Comparison of ENCODE assay signal across 10 cellular contexts in genomic region chr20:8130840-8131526, GRCh38. TPM values are rescaled to one million over a fixed set of nuclear protein-coding genes. Genes with fewer than 3 reads are reported as not detected.
DNase-seq lines count a peak whose midpoint lies in the region; ATAC-seq, FAIRE-seq and TF ChIP-seq lines count a peak whose summit lies in the region.
"Had no signal": no experiment of that assay in that cellular context is flagged by ENCODE, and none has a peak within 500 bp of the region (broad histone marks: within the 10 kb centered on the region; RNA-seq: fewer than 3 reads in every experiment).

No MANE protein-coding gene starts in this region.

- H3K79me2 ChIP-seq in H1 (ENCODE audit: control insufficient read depth in 1 of 2, insufficient read depth in 2 of 2, low read length in 2 of 2): no peaks in the 10 kb centered on the region; a peak in 1 of 4 replicates

- H2AFZ ChIP-seq in IMR-90 (replicated peaks; ENCODE audit: low read length, poor library complexity) (no peak overlapping the region), H1 (ENCODE audit: low read length) (no peak overlapping the region)

- H4K8ac ChIP-seq in IMR-90 (ENCODE audit: low read depth in 2 of 2, low read length in 2 of 2) (no peak overlapping the region), H1 (ENCODE audit: extremely low read depth, insufficient read depth, low read length) (no peak overlapping the region)

- TF ChIP-seq CTCF in AG10803 (conservative IDR thresholded peaks at IDR 0.05; ENCODE audit: low read length): no peak
- no peak for TF ChIP-seq CTCF in IMR-90 (conservative IDR thresholded peaks at IDR 0.05; ENCODE audit: low read depth, low read length)
- no peak for TF ChIP-seq CTCF in H1 (IDR thresholded peaks at IDR 0.05; ENCODE audit: control extremely low read depth in 1 of 3, insufficient read depth in 1 of 3, low read depth in 1 of 3, low read length in 3 of 3)
- no peak for TF ChIP-seq CTCF in ovary (IDR thresholded peaks at IDR 0.05)
- no peak for TF ChIP-seq CTCF in body of pancreas (IDR thresholded peaks at IDR 0.05)

- no peak overlapping the region for H2BK12ac ChIP-seq in H1 (ENCODE audit: low read depth, low read length)

- H2AK9ac ChIP-seq in IMR-90 (replicated peaks; ENCODE audit: low read depth, low read length, poor library complexity): no peak overlapping the region

- no peak overlapping the region for H4K5ac ChIP-seq in IMR-90 (ENCODE audit: low read depth, low read length)
- no peak overlapping the region for H4K5ac ChIP-seq in H1 (ENCODE audit: insufficient read length, low read depth, low read length)

- no peaks in the 10 kb centered on the region; the same call in 1 of the 2 replicates for H4K20me1 ChIP-seq in IMR-90 (ENCODE audit: insufficient read depth, low read length)
- H4K20me1 ChIP-seq in H1 (replicated peaks in 1 of 2; ENCODE audit: control insufficient read depth in 1 of 2, insufficient read depth in 2 of 2, low read length in 2 of 2): peaks cover 0 to 1% of the 10 kb centered on the region in 2 experiments

- H3K23ac ChIP-seq in IMR-90 (ENCODE audit: low read depth, low read length) (no peak overlapping the region), H1 (ENCODE audit: insufficient read length) (no peak overlapping the region)

- H3K4me3 ChIP-seq in AG10803 (ENCODE audit: low read length) (peak overlapping the region; percentile 66), IMR-90 (ENCODE audit: insufficient read depth, low read depth, low read length) (peak overlapping the region; percentile 49), H1 (ENCODE audit: extremely low read depth in 1 of 4, insufficient read depth in 2 of 4, low read depth in 3 of 4, low read length in 4 of 4) (peak overlapping the region; percentile 24 to 65 (median 50); a peak in 5 of 8 replicates), ovary (peak overlapping the region; percentile 55), body of pancreas (no peak overlapping the region)
- H3K4me3 ChIP-seq: lung had no signal

- no peak overlapping the region for H2BK5ac ChIP-seq in IMR-90 (ENCODE audit: low read depth, low read length, poor library complexity, severe bottlenecking)
- H2BK5ac ChIP-seq in H1 (ENCODE audit: low read depth, low read length): no peak overlapping the region

- H3K56ac ChIP-seq in IMR-90 (ENCODE audit: extremely low read depth, insufficient read depth, low read length) (no peak overlapping the region), H1 (replicated peaks; ENCODE audit: insufficient read length, low read depth, low read length) (no peak overlapping the region)

- no peak for TF ChIP-seq POLR2A in IMR-90 (IDR thresholded peaks at IDR 0.05; ENCODE audit: low read depth, low read length)
- no peak for TF ChIP-seq POLR2A in H1 (IDR thresholded peaks at IDR 0.05; ENCODE audit: control extremely low read depth in 1 of 2, low read depth in 2 of 2, low read length in 2 of 2)
- TF ChIP-seq POLR2A in ovary (IDR thresholded peaks at IDR 0.05): no peak
- TF ChIP-seq POLR2A in body of pancreas (IDR thresholded peaks at IDR 0.05): no peak

- dilution Hi-C loops in IMR-90 (cut with HindIII; ENCODE audit: low sequenced_read_pairs, unreplicated experiment): no loop called here

- H3K36me3 ChIP-seq in IMR-90 (ENCODE audit: control insufficient read depth, insufficient read depth, low read length): no peaks in the 10 kb centered on the region
- H3K36me3 ChIP-seq in H1 (ENCODE audit: control insufficient read depth in 2 of 4, insufficient read depth in 4 of 4, low read length in 3 of 4): no peaks in the 10 kb centered on the region
- H3K36me3 ChIP-seq in ovary: no peaks in the 10 kb centered on the region
- no peaks in the 10 kb centered on the region for H3K36me3 ChIP-seq in body of pancreas (replicated peaks in 1 of 2; ENCODE audit: insufficient read depth in 1 of 2, low read depth in 2 of 2)

- 100% methylated on average over 1 of the region's 8 CpGs; no CpG with 5 or more reads in 1 of the 2 experiments for WGBS in IMR-90 (ENCODE audit: extremely low coverage in 2 of 2, insufficient read length in 1 of 2), 2 experiments
- 74% methylated on average over 8 of the region's 8 CpGs; no CpG with 5 or more reads in 1 of the 2 experiments for WGBS in H1 (ENCODE audit: extremely low coverage in 1 of 2, insufficient coverage in 1 of 2, insufficient read length in 1 of 2, insufficient replicate concordance in 2 of 2, low coverage in 1 of 2, low lambda C conversion rate in 2 of 2, missing lambda C conversion rate in 1 of 2), 2 experiments
- 67 to 73% (median 72%) methylated on average over 8 of the region's 8 CpGs for WGBS in ovary, 3 donors
- 79 to 82% methylated on average over 8 of the region's 8 CpGs for WGBS in body of pancreas, 2 donors

- H3K14ac ChIP-seq in IMR-90 (replicated peaks; ENCODE audit: low read depth, low read length) (no peak overlapping the region), H1 (ENCODE audit: insufficient read length) (no peak overlapping the region)

- peak overlapping the region; percentile 78; the same call in 1 of the 2 replicates for H2BK120ac ChIP-seq in IMR-90 (ENCODE audit: low read depth, low read length)
- no peak overlapping the region for H2BK120ac ChIP-seq in H1 (replicated peaks; ENCODE audit: low read depth, low read length)

- BruUV-seq in IMR-90 (replicated peaks; lab: Mats Ljungman, UMichigan): no TSS peak

- in situ Hi-C loops in IMR-90 (cut with MboI; ENCODE audit: low sequenced_read_pairs): no loop called here

- H3K9ac ChIP-seq in IMR-90 (ENCODE audit: low read depth, low read length) (no peak overlapping the region), H1 (replicated peaks in 1 of 4; ENCODE audit: extremely low read depth in 1 of 4, low read depth in 3 of 4, low read length in 3 of 4) (no peak overlapping the region)

- TF ChIP-seq EP300 in H1 (IDR thresholded peaks at IDR 0.05; ENCODE audit: borderline replicate concordance in 1 of 2, low read depth in 2 of 2, low read length in 2 of 2) (no peak), ovary (IDR thresholded peaks at IDR 0.05) (no peak)

- no peaks in the 10 kb centered on the region; the same call in 1 of the 2 replicates for H3K9me1 ChIP-seq in IMR-90 (ENCODE audit: insufficient read depth, low read length)

- no peak for FAIRE-seq in H1 (lab: Jason Lieb, UNC)
- FAIRE-seq in RCC 7860 (lab: Jason Lieb, UNC): no peak

- TF ChIP-seq RAD21 in IMR-90 (IDR thresholded peaks at IDR 0.05; ENCODE audit: low read length): no peak
- TF ChIP-seq RAD21 in H1 (IDR thresholded peaks at IDR 0.05 in 1 of 2, conservative IDR thresholded peaks at IDR 0.05 in 1 of 2; ENCODE audit: low read depth in 2 of 2, low read length in 2 of 2): no peak

- H2BK15ac ChIP-seq in IMR-90 (ENCODE audit: low read depth, low read length): peak overlapping the region; percentile 49; the same call in 1 of the 3 replicates
- no peak overlapping the region for H2BK15ac ChIP-seq in H1 (ENCODE audit: low read length)

- CTCF ChIA-PET in IMR-90 (lab: Yijun Ruan, JAX): interaction anchor here (0.6 to 1.5 kb wide), 9 partner anchors 9 to 591 kb away, joined by 3 to 7 read pairs (median 3); no protein-coding TSS in a partner anchor
- CTCF ChIA-PET in H1 (lab: Charles Lee; ENCODE audit: partially characterized antibody): interaction anchor here (0.6 to 6.9 kb wide), 17 partner anchors 8 to 592 kb away, joined by 3 to 31 read pairs (median 3); no protein-coding TSS in a partner anchor

- H3K4me1 ChIP-seq in IMR-90 (ENCODE audit: control insufficient read depth, insufficient read depth, low read length): peaks cover 7% of the 10 kb centered on the region
- H3K4me1 ChIP-seq in H1 (replicated peaks in 1 of 4; ENCODE audit: control insufficient read depth in 3 of 4, insufficient read depth in 4 of 4, low read length in 3 of 4): peaks cover 0 to 6% (median 2%) of the 10 kb centered on the region in 4 experiments; a peak in 2 of 7 replicates
- H3K4me1 ChIP-seq in ovary (ENCODE audit: insufficient read depth): peaks cover 5% of the 10 kb centered on the region
- peaks cover 5% of the 10 kb centered on the region for H3K4me1 ChIP-seq in body of pancreas

- H2BK20ac ChIP-seq in IMR-90 (ENCODE audit: low read depth, low read length) (no peak overlapping the region), H1 (ENCODE audit: low read length) (no peak overlapping the region)

- ATAC-seq in IMR-90 (ENCODE audit: low read depth): no peak
- no peak for ATAC-seq in HG03521 (IDR thresholded peaks at IDR 0.05; ENCODE audit: unreplicated experiment)
- ATAC-seq in body of pancreas: no peak

- H3K27ac ChIP-seq in IMR-90 (ENCODE audit: insufficient read depth, low read length): no peak overlapping the region
- no peak overlapping the region for H3K27ac ChIP-seq in H1 (ENCODE audit: low read depth, low read length)
- H3K27ac ChIP-seq in ovary: no peak overlapping the region
- H3K27ac ChIP-seq in body of pancreas: no peak overlapping the region

- H3K79me1 ChIP-seq in IMR-90 (ENCODE audit: low read depth in 1 of 2, low read length in 2 of 2): peaks cover 9 to 18% of the 10 kb centered on the region in 2 experiments; a peak in 3 of 4 replicates
- H3K79me1 ChIP-seq in H1 (ENCODE audit: low read depth, low read length): no peaks in the 10 kb centered on the region

- H3K27me3 ChIP-seq in IMR-90 (ENCODE audit: control insufficient read depth, insufficient read depth, low read length) (no peaks in the 10 kb centered on the region), H1 (replicated peaks in 1 of 4; ENCODE audit: control insufficient read depth in 3 of 4, extremely low read depth in 1 of 4, insufficient read depth in 3 of 4, low read length in 3 of 4) (peaks cover 8 to 28% (median 19%) of the 10 kb centered on the region in 4 experiments), ovary (no peaks in the 10 kb centered on the region), body of pancreas (no peaks in the 10 kb centered on the region)

- peak overlapping the region; percentile 80 for H3K4me2 ChIP-seq in IMR-90 (ENCODE audit: low read depth, low read length)
- H3K4me2 ChIP-seq in H1 (ENCODE audit: insufficient read depth in 1 of 2, low read depth in 2 of 2, low read length in 2 of 2): peak overlapping the region; percentile 18 to 73

- DNase-seq in AG10803 (ENCODE audit: low read depth) (no peak), IMR-90 (no peak), H1 (ENCODE audit: low read depth in 1 of 2, low spot score in 2 of 2) (no peak), ovary (no peak), RCC 7860 (ENCODE audit: low spot score) (no peak), CD1c-positive myeloid dendritic cell (ENCODE audit: extremely low spot score) (no peak), body of pancreas (no peak)
- DNase-seq: NCI-H510A had no signal

- 0 out of 2 replicates have a peak overlapping the region, but pooled peaks have one; percentile 4 for H4K91ac ChIP-seq in IMR-90 (ENCODE audit: insufficient read depth, low read depth, low read length)
- no peak overlapping the region for H4K91ac ChIP-seq in H1 (replicated peaks; ENCODE audit: insufficient read length, low read length)

- POLR2A ChIA-PET in IMR-90 (lab: Charles Lee; ENCODE audit: unreplicated experiment): no interaction called here
- POLR2A ChIA-PET in H1 (lab: Charles Lee; ENCODE audit: partially characterized antibody): interaction anchor here (0.9 kb wide), 1 partner anchor 15 kb away, joined by 3 read pairs; no protein-coding TSS in a partner anchor

- H3K4ac ChIP-seq in IMR-90 (ENCODE audit: low read depth, low read length): no peak overlapping the region
- H3K4ac ChIP-seq in H1 (replicated peaks; ENCODE audit: insufficient read length, low read depth, low read length): no peak overlapping the region

- H3K9me3 ChIP-seq in IMR-90 (ENCODE audit: control insufficient read depth, insufficient read depth, low read length): no peaks in the 10 kb centered on the region
- no peaks in the 10 kb centered on the region for H3K9me3 ChIP-seq in H1 (ENCODE audit: insufficient read depth in 2 of 2, low read depth in 1 of 2, low read length in 1 of 2)
- no peaks in the 10 kb centered on the region for H3K9me3 ChIP-seq in ovary
- no peaks in the 10 kb centered on the region for H3K9me3 ChIP-seq in body of pancreas

- H2AK5ac ChIP-seq in IMR-90 (ENCODE audit: low read depth, low read length) (no peak overlapping the region), H1 (ENCODE audit: low read depth, low read length) (no peak overlapping the region)

- intact Hi-C loops in IMR-90 (cut with micrococcal nuclease): loop anchor here (1.0 kb wide), 1 partner anchor 195 kb away; no protein-coding TSS in a partner anchor
- intact Hi-C loops in ovary (cut with DNase I): loop anchor here in 3 of 4 donors (5.0 to 10.0 kb wide), 2 partner anchors 254 to 261 kb away; no protein-coding TSS in a partner anchor
- intact Hi-C loops in body of pancreas (cut with DNase I): loop anchor here (10.0 kb wide), 1 partner anchor 254 kb away; no protein-coding TSS in a partner anchor

- no peak overlapping the region for H3K18ac ChIP-seq in IMR-90 (ENCODE audit: low read depth, low read length)
- H3K18ac ChIP-seq in H1 (ENCODE audit: extremely low read depth, low read length): no peak overlapping the region

- peaks cover 7% of the 10 kb centered on the region; the same call in 1 of the 2 replicates for H3K23me2 ChIP-seq in H1 (ENCODE audit: low read depth, low read length)

RNA-seq across cellular contexts. Expression of gene PLCB1, which starts 1.1 kb away (rescaled TPM):
- total RNA-seq in IMR-90 (2012; rRNA removed): 16.1 and 17.5 TPM in 2 replicates
- polyA plus RNA-seq in IMR-90 (2012; rRNA removed): 4.4 and 5.6 TPM in 2 replicates
- 2.1 and 2.3 TPM in 2 replicates for polyA plus RNA-seq in IMR-90 (2012; cell fraction: cytosol; rRNA removed)
- polyA plus RNA-seq in IMR-90 (2012; cell fraction: nucleus; rRNA removed; ENCODE audit: low replicate concordance): 1.3 and 5.0 TPM in 2 replicates
- 8.6 and 9.1 TPM in 2 replicates for total RNA-seq in H1 (2021; fragmentation: NEBNext Ultra II Directional; extraction: Animal tissue kit (Norgen Biotek cat#: 25700))
- 2.6 and 2.7 TPM in 2 replicates for polyA plus RNA-seq in H1 (2011; rRNA removed)
- polyA plus RNA-seq in H1 (2011; cell fraction: cytosol; rRNA removed): 3.9 TPM
- polyA plus RNA-seq in H1 (2011; cell fraction: nucleus; rRNA removed): 5.8 TPM
- polyA plus RNA-seq in H1 (2012, experiment 1 of 2): 3.1 to 6.5 TPM (median 4.0 TPM) in 4 replicates
- polyA plus RNA-seq in H1 (2012, experiment 2 of 2): 0.22 TPM
- 13.0 TPM for polyA plus RNA-seq in H1 (2013, experiment 1 of 2)
- polyA plus RNA-seq in H1 (2013, experiment 2 of 2): 9.7 TPM
- 13.2 and 13.7 TPM in 2 replicates for polyA minus RNA-seq in H1 (2011; rRNA and poly(A)+ RNA removed)
- polyA minus RNA-seq in H1 (2011; cell fraction: cytosol; rRNA and poly(A)+ RNA removed): 5.4 TPM
- 55.0 TPM for polyA minus RNA-seq in H1 (2011; cell fraction: nucleus; rRNA and poly(A)+ RNA removed)
- total RNA-seq in ovary: 10 to 100 TPM in 4 of 7 donors, 1 to 10 TPM in 3; 3.6 to 29.5 (median 10.0) TPM
- 1 to 10 TPM; 2.9 to 8.3 TPM for polyA plus RNA-seq in ovary
- total RNA-seq in body of pancreas: 10 to 100 TPM; 32.9 to 46.1 TPM

Comparison
In these comparisons a context has a peak if more than half of its experiments do, and no peak if none do; other contexts are left out.
1. H3K4me3 ChIP-seq: peak in AG10803 (single experiment), IMR-90 (single experiment), H1 (4 of 4) and ovary (single experiment); none in body of pancreas (0 of 2).